21 cellular contexts compared by ENCODE assay signal in the genomic region with DNA sequence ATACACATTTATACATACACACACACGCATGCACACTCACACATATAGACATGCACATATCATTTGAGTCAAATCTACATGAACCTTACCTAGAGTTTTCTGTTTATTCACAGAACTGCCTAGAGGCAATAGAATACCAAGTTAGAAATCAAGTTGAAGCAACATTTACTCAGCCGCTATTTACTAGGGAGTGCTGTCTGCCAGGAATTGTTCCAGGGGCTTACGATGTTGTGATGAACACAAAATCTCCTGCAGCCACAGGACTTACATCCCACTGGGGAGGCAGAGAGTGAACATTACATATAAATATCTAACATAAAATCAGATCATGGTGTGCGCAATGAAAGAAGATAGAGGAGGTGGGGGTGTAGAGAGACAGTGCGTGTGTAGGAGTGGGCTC.
DNase-seq lines count a peak whose midpoint lies in the region; ATAC-seq and TF ChIP-seq lines count a peak whose summit lies in the region.
"Had no signal": no experiment of that assay in that cellular context is flagged by ENCODE, and none has a peak within 500 bp of the region (broad histone marks: within the 10 kb centered on the region; RNA-seq: fewer than 3 reads in every experiment).

No MANE protein-coding gene starts in this region.

- H3K36me3 ChIP-seq in mammary epithelial cell (ENCODE audit: insufficient read depth, low read length) (no peaks in the 10 kb centered on the region), hepatocyte (replicated peaks; ENCODE audit: insufficient read depth, low read depth) (no peaks in the 10 kb centered on the region), osteoblast (ENCODE audit: insufficient read depth, low read length) (no peaks in the 10 kb centered on the region), upper lobe of right lung (no peaks in the 10 kb centered on the region)
- H3K36me3 ChIP-seq: SJCRH30 had no signal

- 95% methylated on average over 5 of the region's 5 CpGs for WGBS in mammary epithelial cell (ENCODE audit: low coverage, missing lambda C conversion rate)
- WGBS in hepatocyte (ENCODE audit: low lambda C conversion rate, missing lambda C conversion rate), result 80% methylated on average over 5 of the region's 5 CpGs

- H3K9me3 Mint-ChIP-seq in MCF 10A (ENCODE audit: unreplicated experiment), result no peaks in the 10 kb centered on the region
- H3K9me3 Mint-ChIP-seq: activated CD4-positive, alpha-beta T cell treated with anti-CD3 and anti-CD28 coated beads, Interleukin-2, amount 10 ng/mL, durations not matched to agents 24 days and 14 days; CD4-positive, alpha-beta memory T cell had no signal

- no TSS peak for BruUV-seq in MCF 10A (replicated peaks; lab: Mats Ljungman, UMichigan)
- no TSS peak for BruUV-seq in mammary epithelial cell (replicated peaks; lab: Mats Ljungman, UMichigan)

- H3K4me3 Mint-ChIP-seq in MCF 10A (ENCODE audit: unreplicated experiment), result peak overlapping the region; percentile 6
- H3K4me3 Mint-ChIP-seq: activated CD4-positive, alpha-beta T cell treated with anti-CD3 and anti-CD28 coated beads, Interleukin-2, amount 10 ng/mL, durations not matched to agents 24 days and 14 days; activated naive CD8-positive, alpha-beta T cell; CD4-positive, alpha-beta memory T cell had no signal

- no peaks in the 10 kb centered on the region for H4K20me1 ChIP-seq in mammary epithelial cell (ENCODE audit: insufficient read depth, low read length)
- H4K20me1 ChIP-seq in hepatocyte (ENCODE audit: insufficient read depth, poor library complexity, severe bottlenecking), result no peaks in the 10 kb centered on the region
- no peaks in the 10 kb centered on the region for H4K20me1 ChIP-seq in osteoblast (ENCODE audit: insufficient read depth, low read length)

- no peaks in the 10 kb centered on the region for H3K9me2 ChIP-seq in hepatocyte (replicated peaks; ENCODE audit: insufficient read depth)

- H3K4me1 Mint-ChIP-seq in MCF 10A (ENCODE audit: insufficient read depth, unreplicated experiment), result peaks cover 68% of the 10 kb centered on the region
- H3K4me1 Mint-ChIP-seq: activated CD4-positive, alpha-beta T cell treated with anti-CD3 and anti-CD28 coated beads, Interleukin-2, amount 10 ng/mL, durations not matched to agents 24 days and 14 days had no signal

- no peaks in the 10 kb centered on the region for H3K79me2 ChIP-seq in mammary epithelial cell (ENCODE audit: insufficient read depth, low read length)
- H3K79me2 ChIP-seq in hepatocyte, result no peaks in the 10 kb centered on the region
- no peaks in the 10 kb centered on the region for H3K79me2 ChIP-seq in osteoblast (ENCODE audit: insufficient read depth, low read length)

- H3K4me2 ChIP-seq in mammary epithelial cell (ENCODE audit: insufficient read depth, low read depth, low read length) (no peak overlapping the region), hepatocyte (peak overlapping the region; percentile 43), osteoblast (ENCODE audit: insufficient read depth, low read length) (no peak overlapping the region)

- peak overlapping the region; percentile 99 for H3K27ac Mint-ChIP-seq in MCF 10A (ENCODE audit: low read depth, unreplicated experiment)
- H3K27ac Mint-ChIP-seq: activated CD4-positive, alpha-beta T cell treated with anti-CD3 and anti-CD28 coated beads, Interleukin-2, amount 10 ng/mL, durations not matched to agents 24 days and 14 days; activated naive CD8-positive, alpha-beta T cell; CD4-positive, alpha-beta memory T cell had no signal

- H3K9me3 ChIP-seq in mammary epithelial cell (replicated peaks; ENCODE audit: insufficient read depth, low read length) (no peaks in the 10 kb centered on the region), hepatocyte (ENCODE audit: low read depth) (no peaks in the 10 kb centered on the region), osteoblast (ENCODE audit: low read depth, low read length) (no peaks in the 10 kb centered on the region), upper lobe of right lung (no peaks in the 10 kb centered on the region)
- H3K9me3 ChIP-seq: SJCRH30 had no signal

- dilution Hi-C loops in mammary epithelial cell (cut with HindIII; ENCODE audit: low sequenced_read_pairs), result no loop called here

- POLR2A ChIA-PET in MCF 10A (lab: Yijun Ruan, JAX), result interaction anchor here (0.7 to 3.4 kb wide), 18 partner anchors 13 to 1462 kb away, joined by 3 to 24 read pairs (median 6); a partner anchor contains a TSS

- CTCF ChIA-PET in MCF 10A (lab: Yijun Ruan, JAX), result interaction anchor here (1.1 to 1.7 kb wide), 2 partner anchors 25 to 173 kb away, joined by 3 to 4 read pairs; no protein-coding TSS in a partner anchor
- CTCF ChIA-PET in mammary epithelial cell (lab: Charles Lee; ENCODE audit: low non-redundant PET), result no interaction called here

- no peak for TF ChIP-seq CTCF in MCF 10A (IDR thresholded peaks at IDR 0.05; ENCODE audit: unreplicated experiment)
- no peak for TF ChIP-seq CTCF in mammary epithelial cell (conservative IDR thresholded peaks at IDR 0.05 in 1 of 2, IDR thresholded peaks at IDR 0.05 in 1 of 2; ENCODE audit: extremely low read depth in 1 of 2, insufficient read depth in 1 of 2, low read depth in 1 of 2, low read length in 2 of 2)
- no peak for TF ChIP-seq CTCF in hepatocyte (IDR thresholded peaks at IDR 0.05; ENCODE audit: poor library complexity)
- TF ChIP-seq CTCF in osteoblast (IDR thresholded peaks at IDR 0.05; ENCODE audit: extremely low read depth, low read depth, low read length), result no peak
- no peak for TF ChIP-seq CTCF in upper lobe of right lung (IDR thresholded peaks at IDR 0.05)

- H3K36me3 Mint-ChIP-seq in MCF 10A (ENCODE audit: insufficient read depth, unreplicated experiment), result no peaks in the 10 kb centered on the region
- H3K36me3 Mint-ChIP-seq: activated naive CD8-positive, alpha-beta T cell; CD4-positive, alpha-beta memory T cell had no signal

- H3K27me3 Mint-ChIP-seq in MCF 10A (ENCODE audit: insufficient read depth, unreplicated experiment), result no peaks in the 10 kb centered on the region
- H3K27me3 Mint-ChIP-seq: activated naive CD8-positive, alpha-beta T cell; CD4-positive, alpha-beta memory T cell had no signal

- H3K27ac ChIP-seq in mammary epithelial cell (ENCODE audit: insufficient read depth, low read depth, low read length) (no peak overlapping the region), hepatocyte (peak overlapping the region; percentile 74), osteoblast (ENCODE audit: low read depth, low read length) (no peak overlapping the region), upper lobe of right lung (peak overlapping the region; percentile 28)
- H3K27ac ChIP-seq: SJCRH30 had no signal

- H2AFZ ChIP-seq in mammary epithelial cell (ENCODE audit: low read depth, low read length) (no peak overlapping the region), hepatocyte (no peak overlapping the region), osteoblast (ENCODE audit: low read length) (no peak overlapping the region)

- intact Hi-C loops in MCF 10A (cut with micrococcal nuclease) (no loop called here), mammary epithelial cell (cut with micrococcal nuclease) (no loop called here), upper lobe of right lung (cut with DNase I) (no loop called here)

- H3K9ac ChIP-seq in mammary epithelial cell (ENCODE audit: insufficient read depth, low read length), result no peak overlapping the region

- H3K4me1 ChIP-seq in mammary epithelial cell (ENCODE audit: insufficient read depth, low read length) (peaks cover 26% of the 10 kb centered on the region), hepatocyte (ENCODE audit: insufficient read depth) (no peaks in the 10 kb centered on the region), osteoblast (ENCODE audit: insufficient read depth, low read length) (peaks cover 3% of the 10 kb centered on the region), upper lobe of right lung (peaks cover 18% of the 10 kb centered on the region)
- H3K4me1 ChIP-seq: SJCRH30 had no signal

- H3K4me3 ChIP-seq in mammary epithelial cell (replicated peaks in 1 of 3; ENCODE audit: insufficient read depth in 1 of 3, low read depth in 2 of 3, low read length in 3 of 3) (no peak overlapping the region), hepatocyte (no peak overlapping the region), osteoblast (ENCODE audit: insufficient read depth, low read length) (no peak overlapping the region), upper lobe of right lung (no peak overlapping the region)
- H3K4me3 ChIP-seq: coronary artery, SJCRH30 had no signal

- DNase-seq in MCF 10A (ENCODE audit: unreplicated experiment) (no peak), mammary epithelial cell (no peak), hepatocyte (ENCODE audit: low spot score) (no peak), osteoblast (ENCODE audit: insufficient read length, low spot score, missing footprints) (peak; percentile 44), upper lobe of right lung (no peak), LoVo (ENCODE audit: low spot score) (no peak), hepatic stellate cell (ENCODE audit: low spot score) (no peak), NCI-H526 treated with DMSO at 0.1 percent for 48 hours (lab: John Stamatoyannopoulos, UW) (no peak)
- DNase-seq: activated CD4-positive, alpha-beta T cell treated with anti-CD3 and anti-CD28 coated beads, Interleukin-2, amount 10 ng/mL, durations not matched to agents 24 days and 14 days; activated CD8-positive, alpha-beta memory T cell treated with anti-CD3 and anti-CD28 coated beads for 24 hours; CD4-positive, alpha-beta memory T cell; effector memory CD4-positive, alpha-beta T cell; Kasumi-1; NCI-H146; RPMI8226; SJCRH30; stimulated activated CD4-positive, alpha-beta T cell treated with anti-CD3 and anti-CD28 coated beads, Interleukin-12 subunit alpha, Interleukin-12 subunit beta, amount 100 ng/mL, for 4 hours; stimulated activated CD4-positive, alpha-beta T cell treated with anti-CD3 and anti-CD28 coated beads, Interleukin-4, amount 100 ng/mL, for 24 hours; T1000 had no signal

- no peaks in the 10 kb centered on the region for H3K27me3 ChIP-seq in mammary epithelial cell (ENCODE audit: insufficient read depth, low read length)
- H3K27me3 ChIP-seq in hepatocyte, result no peaks in the 10 kb centered on the region
- no peaks in the 10 kb centered on the region for H3K27me3 ChIP-seq in osteoblast (ENCODE audit: insufficient read depth, low read length)
- no peaks in the 10 kb centered on the region for H3K27me3 ChIP-seq in upper lobe of right lung
- H3K27me3 ChIP-seq: SJCRH30 had no signal

- in situ Hi-C loops in mammary epithelial cell (cut with MboI; ENCODE audit: low sequenced_read_pairs in 2 of 2), result no loop called here

- ATAC-seq in upper lobe of right lung, result peak; percentile 6

Comparison
In these comparisons a context has a peak if more than half of its experiments do, and no peak if none do; other contexts are left out.
1. H3K27ac ChIP-seq: peak in hepatocyte (single experiment) and upper lobe of right lung (single experiment); none in mammary epithelial cell (single experiment) and osteoblast (single experiment).